In the genomic region with DNA sequence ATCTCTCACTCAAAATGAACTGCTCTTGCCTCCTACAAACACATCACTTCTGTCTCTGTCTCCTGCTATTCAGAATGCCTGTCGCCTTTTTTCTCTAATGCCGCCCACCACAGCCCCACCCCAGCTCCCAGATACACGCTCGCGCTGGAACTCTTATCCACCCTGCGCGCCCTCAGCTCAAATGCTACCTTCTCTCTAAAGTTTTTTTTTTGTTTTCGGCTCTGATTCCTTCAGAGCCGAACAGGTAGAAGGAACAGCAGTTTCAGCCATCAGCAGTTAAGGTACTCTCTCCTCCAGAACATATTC, we compare ENCODE assay signal across 8 cellular contexts. TPM values are rescaled to one million over a fixed set of nuclear protein-coding genes. Genes with fewer than 3 reads are reported as not detected.
A peak's percentile ranks its signal among the peaks of the same experiment; 100 is the strongest.
DNase-seq lines count a peak whose midpoint lies in the region; ATAC-seq and TF ChIP-seq lines count a peak whose summit lies in the region.

No MANE protein-coding gene starts in this region.

- peaks cover 69% of the 10 kb centered on the region for H3K4me1 Mint-ChIP-seq in activated T-helper 1 cell treated with anti-CD3 and anti-CD28 coated beads, Interleukin-12 subunit alpha, Interleukin-12 subunit beta, Interleukin-2, Interleukin-4 antibody, amounts not matched to agents 30 ng/mL and 10 ng/mL and 1 ng/mL, durations not matched to agents 14 hours and 24 hours and 36 hours (ENCODE audit: low read depth)

- in situ Hi-C loops in GM13977 (cut with MboI; ENCODE audit: low pct_unique_long_range_greater_than_20kb, low sequenced_read_pairs, unreplicated experiment): no loop called here

- peak; percentile 14 for DNase-seq in activated T-cell treated with anti-CD3 and anti-CD28 coated beads for 48 hours (ENCODE audit: low read depth)
- no peak for DNase-seq in activated T-cell treated with anti-CD3 and anti-CD28 coated beads for 4 hours
- no peak for DNase-seq in activated T-helper 1 cell treated with anti-CD3 and anti-CD28 coated beads, Interleukin-12 subunit alpha, Interleukin-12 subunit beta, Interleukin-2, Interleukin-4 antibody, amounts not matched to agents 30 ng/mL and 10 ng/mL and 1 ng/mL, durations not matched to agents 14 hours and 24 hours and 36 hours (ENCODE audit: low spot score)
- no peak for DNase-seq in cardiac muscle cell (ENCODE audit: low read depth in 1 of 2, low spot score in 1 of 2)
- DNase-seq in skeletal muscle cell (ENCODE audit: low read depth): no peak
- no peak for DNase-seq in GOT3 (lab: John Stamatoyannopoulos, UW)
- no peak for DNase-seq in GM13977 (ENCODE audit: low spot score)

- H3K36me3 Mint-ChIP-seq in activated T-helper 1 cell treated with anti-CD3 and anti-CD28 coated beads, Interleukin-12 subunit alpha, Interleukin-12 subunit beta, Interleukin-2, Interleukin-4 antibody, amounts not matched to agents 30 ng/mL and 10 ng/mL and 1 ng/mL, durations not matched to agents 14 hours and 24 hours and 36 hours (ENCODE audit: low read depth): peaks cover 4% of the 10 kb centered on the region

- H3K9me3 Mint-ChIP-seq in activated T-helper 1 cell treated with anti-CD3 and anti-CD28 coated beads, Interleukin-12 subunit alpha, Interleukin-12 subunit beta, Interleukin-2, Interleukin-4 antibody, amounts not matched to agents 30 ng/mL and 10 ng/mL and 1 ng/mL, durations not matched to agents 14 hours and 24 hours and 36 hours: no peaks in the 10 kb centered on the region

- peak overlapping the region; percentile 100 for H3K27ac Mint-ChIP-seq in activated T-helper 1 cell treated with anti-CD3 and anti-CD28 coated beads, Interleukin-12 subunit alpha, Interleukin-12 subunit beta, Interleukin-2, Interleukin-4 antibody, amounts not matched to agents 30 ng/mL and 10 ng/mL and 1 ng/mL, durations not matched to agents 14 hours and 24 hours and 36 hours

- TF ChIP-seq CTCF in cardiac muscle cell (IDR thresholded peaks at IDR 0.05; ENCODE audit: low read depth, low read length) (no peak), GM13977 (IDR thresholded peaks at IDR 0.05; ENCODE audit: extremely low read depth, insufficient read depth, missing control alignments) (no peak)

- no peak for ATAC-seq in GM19395 (IDR thresholded peaks at IDR 0.05; ENCODE audit: unreplicated experiment)

- H3K9me3 ChIP-seq in cardiac muscle cell (ENCODE audit: low read depth): no peaks in the 10 kb centered on the region

- peaks cover 15% of the 10 kb centered on the region for H3K4me1 ChIP-seq in cardiac muscle cell (ENCODE audit: low read depth)

- H3K27ac ChIP-seq in cardiac muscle cell: peak overlapping the region; percentile 84

- intact Hi-C loops in activated T-helper 1 cell treated with anti-CD3 and anti-CD28 coated beads, Interleukin-12 subunit alpha, Interleukin-12 subunit beta, Interleukin-2, Interleukin-4 antibody, amounts not matched to agents 30 ng/mL and 10 ng/mL and 1 ng/mL, durations not matched to agents 14 hours and 24 hours and 36 hours (cut with micrococcal nuclease): loop anchor here (1.0 to 5.0 kb wide), 10 partner anchors 24 to 823 kb away; partner anchors contain the start of genes GALM, GEMIN6, MAP4K3 and SRSF7

- H3K4me3 ChIP-seq in cardiac muscle cell (peak overlapping the region; percentile 61), skeletal muscle cell (ENCODE audit: low read depth, low read length) (peak overlapping the region; percentile 90)

- H3K4me3 Mint-ChIP-seq in activated T-helper 1 cell treated with anti-CD3 and anti-CD28 coated beads, Interleukin-12 subunit alpha, Interleukin-12 subunit beta, Interleukin-2, Interleukin-4 antibody, amounts not matched to agents 30 ng/mL and 10 ng/mL and 1 ng/mL, durations not matched to agents 14 hours and 24 hours and 36 hours: peak overlapping the region; percentile 99

- no peaks in the 10 kb centered on the region for H3K27me3 Mint-ChIP-seq in activated T-helper 1 cell treated with anti-CD3 and anti-CD28 coated beads, Interleukin-12 subunit alpha, Interleukin-12 subunit beta, Interleukin-2, Interleukin-4 antibody, amounts not matched to agents 30 ng/mL and 10 ng/mL and 1 ng/mL, durations not matched to agents 14 hours and 24 hours and 36 hours (ENCODE audit: insufficient read depth)

- no peaks in the 10 kb centered on the region for H3K36me3 ChIP-seq in cardiac muscle cell

- H3K27me3 ChIP-seq in cardiac muscle cell: no peaks in the 10 kb centered on the region

RNA-seq across cellular contexts. Expression of gene SOS1, which starts 3.9 kb away (rescaled TPM):
- total RNA-seq in activated T-helper 1 cell treated with anti-CD3 and anti-CD28 coated beads, Interleukin-12 subunit alpha, Interleukin-12 subunit beta, Interleukin-2, Interleukin-4 antibody, amounts not matched to agents 30 ng/mL and 10 ng/mL and 1 ng/mL, durations not matched to agents 14 hours and 24 hours and 36 hours: 55.1 and 61.0 TPM in 2 replicates
- total RNA-seq in cardiac muscle cell: 18.7 and 31.6 TPM in 2 replicates
- polyA plus RNA-seq in cardiac muscle cell: 15.3 and 18.4 TPM in 2 replicates
